ENCODE assay signal across 14 cellular contexts in the genomic region with DNA sequence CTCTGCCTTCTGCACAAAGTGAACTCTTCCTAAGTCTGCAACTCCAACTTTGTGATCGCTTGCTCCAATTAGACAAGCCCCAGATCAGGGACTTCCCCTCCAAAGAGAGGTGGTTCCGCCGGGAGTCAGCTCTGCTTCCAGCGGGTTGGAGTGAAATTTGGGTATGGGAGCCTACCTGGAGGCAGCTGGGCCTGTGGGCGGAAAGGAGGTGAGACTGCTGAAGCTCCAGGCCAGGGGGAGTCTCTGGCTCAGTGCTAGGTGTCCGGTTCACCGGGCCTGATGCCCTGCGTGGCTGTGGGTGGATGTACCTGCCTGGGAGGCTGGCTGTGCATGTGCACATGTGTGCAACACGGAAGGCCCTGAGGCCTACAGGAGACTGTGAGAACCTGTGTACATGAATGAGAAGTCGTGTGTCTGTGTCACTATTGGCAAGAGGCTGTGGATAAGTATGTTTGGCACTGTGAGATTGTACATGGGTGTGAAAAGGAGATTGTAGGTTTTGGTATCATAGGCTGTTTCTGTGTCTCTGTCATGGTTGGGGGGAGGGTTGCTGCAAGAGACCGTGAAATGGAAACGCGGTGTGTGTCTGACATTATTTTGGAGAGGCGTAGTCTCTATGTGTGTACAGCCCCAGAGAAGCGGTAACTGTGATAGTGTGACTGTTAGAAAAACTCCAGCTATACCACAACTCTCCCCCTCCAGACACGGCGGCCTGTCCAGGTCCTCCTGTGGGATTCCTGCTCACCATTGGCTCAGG. TPM values are rescaled to one million over a fixed set of nuclear protein-coding genes. Genes with fewer than 3 reads are reported as not detected.
DNase-seq lines count a peak whose midpoint lies in the region; ATAC-seq and TF ChIP-seq lines count a peak whose summit lies in the region.
"Had no signal": no experiment of that assay in that cellular context is flagged by ENCODE, and none has a peak within 500 bp of the region (broad histone marks: within the 10 kb centered on the region; RNA-seq: fewer than 3 reads in every experiment).

No MANE protein-coding gene starts in this region.

- POLR2A ChIA-PET in CD8-positive, alpha-beta T cell (lab: Charles Lee) = no interaction called here

- H3K9ac ChIP-seq in HUES48 (ENCODE audit: low read depth, low read length) = no peak overlapping the region
- H3K9ac ChIP-seq in Karpas-422 (ENCODE audit: low read length) = no peak overlapping the region

- H3K9me2 ChIP-seq in Karpas-422 (replicated peaks; ENCODE audit: insufficient read depth, low read length) = no peaks in the 10 kb centered on the region

- no peak overlapping the region for H3K27ac ChIP-seq in CD8-positive, alpha-beta T cell (ENCODE audit: low read depth, low read length)
- H3K27ac ChIP-seq in HUES48 (ENCODE audit: low read depth, low read length) (no peak overlapping the region), Karpas-422 (ENCODE audit: low read length) (no peak overlapping the region)
- H3K27ac ChIP-seq: sigmoid colon, tibial artery had no signal

- intact Hi-C loops in CD8-positive, alpha-beta T cell (cut with DNase I, micrococcal nuclease) = loop anchor here (10.0 kb wide), 5 partner anchors 217 to 1413 kb away; a partner anchor contains a TSS

- H3K27ac Mint-ChIP-seq in CD8-positive, alpha-beta T cell = no peak overlapping the region
- H3K27ac Mint-ChIP-seq in endothelial cell (ENCODE audit: unreplicated experiment) (no peak overlapping the region), nephron progenitor cell (no peak overlapping the region)

- peaks cover 74% of the 10 kb centered on the region for H3K27me3 Mint-ChIP-seq in CD8-positive, alpha-beta T cell (ENCODE audit: low read depth)
- H3K27me3 Mint-ChIP-seq in endothelial cell (ENCODE audit: unreplicated experiment) (peaks cover 34% of the 10 kb centered on the region), nephron progenitor cell (ENCODE audit: low read depth, poor library complexity) (peaks cover 100% of the 10 kb centered on the region)

- no peaks in the 10 kb centered on the region for H3K36me3 ChIP-seq in CD8-positive, alpha-beta T cell (ENCODE audit: insufficient read depth, low read length)
- H3K36me3 ChIP-seq in HUES48 (ENCODE audit: control insufficient read depth, insufficient read depth, low read length) (no peaks in the 10 kb centered on the region), Karpas-422 (ENCODE audit: insufficient read depth, low read length) (no peaks in the 10 kb centered on the region)
- H3K36me3 ChIP-seq: MG63, sigmoid colon, tibial artery had no signal

- H3K9me3 Mint-ChIP-seq in CD8-positive, alpha-beta T cell = no peaks in the 10 kb centered on the region
- H3K9me3 Mint-ChIP-seq in endothelial cell (ENCODE audit: unreplicated experiment) (no peaks in the 10 kb centered on the region), nephron progenitor cell (no peaks in the 10 kb centered on the region)

- H3K27me3 ChIP-seq in CD8-positive, alpha-beta T cell (ENCODE audit: insufficient read depth, low read length) = peaks cover 91% of the 10 kb centered on the region
- H3K27me3 ChIP-seq in HUES48 (ENCODE audit: control insufficient read depth, insufficient read depth, low read length) (peaks cover 100% of the 10 kb centered on the region), Karpas-422 (ENCODE audit: low read length) (no peaks in the 10 kb centered on the region)

- H4K20me1 ChIP-seq in Karpas-422 (ENCODE audit: insufficient read depth, low read depth, low read length) = no peaks in the 10 kb centered on the region

- H3K9me3 ChIP-seq in CD8-positive, alpha-beta T cell (ENCODE audit: low read length) = no peaks in the 10 kb centered on the region
- H3K9me3 ChIP-seq in HUES48 (ENCODE audit: control insufficient read depth, insufficient read depth, low read length) (no peaks in the 10 kb centered on the region), Karpas-422 (ENCODE audit: low read length) (no peaks in the 10 kb centered on the region)
- H3K9me3 ChIP-seq: MG63, sigmoid colon, tibial artery had no signal

- no peak for DNase-seq in CD8-positive, alpha-beta T cell
- DNase-seq in endothelial cell (ENCODE audit: low spot score) = no peak
- no peak for DNase-seq in nephron progenitor cell
- DNase-seq in Karpas-422 = no peak
- no peak for DNase-seq in NCI-H1436 (lab: John Stamatoyannopoulos, UW)
- DNase-seq in GM10266 (ENCODE audit: extremely low spot score) = no peak
- DNase-seq: MG63, midbrain, NCI-H345, sigmoid colon, tibial artery had no signal

- no peak for TF ChIP-seq CTCF in CD8-positive, alpha-beta T cell (IDR thresholded peaks at IDR 0.05)
- TF ChIP-seq CTCF in endothelial cell (IDR thresholded peaks at IDR 0.05; ENCODE audit: unreplicated experiment) = no peak
- no peak for TF ChIP-seq CTCF in nephron progenitor cell (IDR thresholded peaks at IDR 0.05)
- TF ChIP-seq CTCF in GM10266 (IDR thresholded peaks at IDR 0.05; ENCODE audit: control insufficient read depth, insufficient read depth, low read depth, missing control alignments) = no peak

- CTCF ChIA-PET in CD8-positive, alpha-beta T cell (lab: Charles Lee) = interaction anchor here (0.9 kb wide), 1 partner anchor 24 kb away, joined by 3 read pairs; no protein-coding TSS in a partner anchor

- H3K36me3 Mint-ChIP-seq in CD8-positive, alpha-beta T cell = no peaks in the 10 kb centered on the region
- peaks cover 4% of the 10 kb centered on the region for H3K36me3 Mint-ChIP-seq in endothelial cell (ENCODE audit: low read depth, unreplicated experiment)
- H3K36me3 Mint-ChIP-seq in nephron progenitor cell (ENCODE audit: low read depth) = peaks cover 6% of the 10 kb centered on the region

- H3K4me3 ChIP-seq in CD8-positive, alpha-beta T cell (ENCODE audit: low read depth, low read length) = no peak overlapping the region
- H3K4me3 ChIP-seq in HUES48 (ENCODE audit: low read depth, low read length) (peak overlapping the region; percentile 41; the same call in 1 of the 2 replicates), Karpas-422 (ENCODE audit: low read length) (no peak overlapping the region)
- H3K4me3 ChIP-seq: MG63, sigmoid colon had no signal

- no peak overlapping the region for H2AFZ ChIP-seq in Karpas-422 (ENCODE audit: low read length)

- H3K4me1 ChIP-seq in CD8-positive, alpha-beta T cell (ENCODE audit: insufficient read depth, low read length) = peaks cover 59% of the 10 kb centered on the region
- peaks cover 62% of the 10 kb centered on the region for H3K4me1 ChIP-seq in HUES48 (ENCODE audit: control insufficient read depth, insufficient read depth, low read length)
- H3K4me1 ChIP-seq in Karpas-422 (ENCODE audit: low read length) = peaks cover 6% of the 10 kb centered on the region

- H3K4me3 Mint-ChIP-seq in CD8-positive, alpha-beta T cell = peak overlapping the region; percentile 7
- H3K4me3 Mint-ChIP-seq in endothelial cell (ENCODE audit: unreplicated experiment) (peak overlapping the region; percentile 15), nephron progenitor cell (peak overlapping the region; percentile 90)

- H3K4me1 Mint-ChIP-seq in CD8-positive, alpha-beta T cell (ENCODE audit: low read depth) = peaks cover 48% of the 10 kb centered on the region
- H3K4me1 Mint-ChIP-seq in endothelial cell (ENCODE audit: unreplicated experiment) = peaks cover 27% of the 10 kb centered on the region
- H3K4me1 Mint-ChIP-seq in nephron progenitor cell = peaks cover 51% of the 10 kb centered on the region

- H3K79me2 ChIP-seq in Karpas-422 (ENCODE audit: low read length) = no peaks in the 10 kb centered on the region

- ATAC-seq in CD8-positive, alpha-beta T cell = no peak
- ATAC-seq in GM21360 (IDR thresholded peaks at IDR 0.05; ENCODE audit: unreplicated experiment) = no peak

- no peak overlapping the region for H3K4me2 ChIP-seq in Karpas-422 (ENCODE audit: low read depth, low read length, poor library complexity, severe bottlenecking)

RNA-seq across cellular contexts. Expression of a gene that starts 4.2 kb away (rescaled TPM):
- not detected for total RNA-seq in CD8-positive, alpha-beta T cell
- total RNA-seq in endothelial cell (ENCODE audit: unreplicated experiment) = 4.5 TPM
- not detected in 2 replicates for total RNA-seq in Karpas-422 (2014; rRNA removed; shearing (Covaris generic); ENCODE audit: low replicate concordance)
- total RNA-seq: aorta, sigmoid colon had no signal

RNA-seq across cellular contexts. Expression of a gene that starts 7.3 kb away (rescaled TPM):
- 10 to 100 TPM; 49.5 to 51.5 TPM for total RNA-seq in CD8-positive, alpha-beta T cell
- 25.0 TPM for total RNA-seq in endothelial cell (ENCODE audit: unreplicated experiment)
- total RNA-seq in Karpas-422 (2014; rRNA removed; shearing (Covaris generic); ENCODE audit: low replicate concordance) = 45.1 and 64.0 TPM in 2 replicates

Comparison
In these comparisons a context has a peak if more than half of its experiments do, and no peak if none do; other contexts are left out.
1. H3K4me3 Mint-ChIP-seq: peak in every context shown above with its lines; median percentile 90 in nephron progenitor cell; 15 in endothelial cell; 7 in CD8-positive, alpha-beta T cell.